Comparison of ENCODE assay signal across 13 cellular contexts in genomic region chr14:91311284-91311662, GRCh38.
DNase-seq lines count a peak whose midpoint lies in the region; ATAC-seq and TF ChIP-seq lines count a peak whose summit lies in the region.
"Had no signal": no experiment of that assay in that cellular context is flagged by ENCODE, and none has a peak within 500 bp of the region (broad histone marks: within the 10 kb centered on the region; RNA-seq: fewer than 3 reads in every experiment).

No MANE protein-coding gene starts in this region.

- POLR2A ChIA-PET in CD4-positive, alpha-beta memory T cell (lab: Charles Lee; ENCODE audit: partially characterized antibody): interaction anchor here (0.8 to 23.0 kb wide), 12 partner anchors 12 to 251 kb away, joined by 3 to 491 read pairs (median 7); partner anchors contain the start of genes CCDC88C, GPR68 and RPS6KA5
- POLR2A ChIA-PET in activated CD8-positive, alpha-beta T cell treated with anti-CD3 and anti-CD28 coated beads for 36 hours (lab: Charles Lee): no interaction called here
- POLR2A ChIA-PET in HEK293T (lab: Yijun Ruan, JAX): no interaction called here

- TF ChIP-seq CTCF in activated CD8-positive, alpha-beta T cell treated with anti-CD3 and anti-CD28 coated beads for 36 hours (IDR thresholded peaks at IDR 0.05): no peak

- H3K4me1 ChIP-seq in CD4-positive, alpha-beta memory T cell (ENCODE audit: insufficient read depth, low read length): peaks cover 64% of the 10 kb centered on the region
- H3K4me1 ChIP-seq: Caco-2, sigmoid colon had no signal

- H3K27me3 Mint-ChIP-seq in CD4-positive, alpha-beta memory T cell: no peaks in the 10 kb centered on the region
- no peaks in the 10 kb centered on the region for H3K27me3 Mint-ChIP-seq in activated CD8-positive, alpha-beta T cell treated with anti-CD3 and anti-CD28 coated beads for 36 hours

- no peaks in the 10 kb centered on the region for H3K27me3 ChIP-seq in CD4-positive, alpha-beta memory T cell (ENCODE audit: insufficient read depth, low read length)
- H3K27me3 ChIP-seq: esophagus squamous epithelium, sigmoid colon had no signal

- H3K27ac ChIP-seq in CD4-positive, alpha-beta memory T cell (ENCODE audit: low read depth, low read length): peak overlapping the region; percentile 64
- H3K27ac ChIP-seq: sigmoid colon had no signal

- peak; percentile 41 for ATAC-seq in activated CD8-positive, alpha-beta T cell treated with anti-CD3 and anti-CD28 coated beads for 36 hours
- ATAC-seq in left colon (peak; percentile 90), GM19467 (IDR thresholded peaks at IDR 0.05; ENCODE audit: unreplicated experiment) (no peak)

- CTCF ChIA-PET in CD4-positive, alpha-beta memory T cell (lab: Charles Lee; ENCODE audit: partially characterized antibody): interaction anchor here (0.8 to 26.1 kb wide), 5 partner anchors 13 to 138 kb away, joined by 3 to 522 read pairs (median 8); partner anchors contain the start of gene CCDC88C
- CTCF ChIA-PET in activated CD8-positive, alpha-beta T cell treated with anti-CD3 and anti-CD28 coated beads for 36 hours (lab: Charles Lee): interaction anchor here (1.2 to 1.9 kb wide), 2 partner anchors 12 to 104 kb away, joined by 4 read pairs; no protein-coding TSS in a partner anchor
- CTCF ChIA-PET in HEK293T (lab: Yijun Ruan, JAX): no interaction called here

- H3K27ac Mint-ChIP-seq in CD4-positive, alpha-beta memory T cell: peak overlapping the region; percentile 91 to 99 (median 99)
- H3K27ac Mint-ChIP-seq in activated CD8-positive, alpha-beta T cell treated with anti-CD3 and anti-CD28 coated beads for 36 hours: peak overlapping the region; percentile 96

- DNase-seq in CD4-positive, alpha-beta memory T cell: peak; percentile 71 to 79 (median 77)
- peak; percentile 9 to 33 for DNase-seq in NOMO-1 (lab: John Stamatoyannopoulos, UW; ENCODE audit: unreplicated experiment in 2 of 2)
- peak; percentile 73 for DNase-seq in activated CD8-positive, alpha-beta T cell treated with anti-CD3 and anti-CD28 coated beads for 36 hours
- DNase-seq in left colon: peak in 1 of 2 donors; percentile 52
- DNase-seq in NCI-H748 (lab: John Stamatoyannopoulos, UW; ENCODE audit: unreplicated experiment): no peak
- DNase-seq in HEK293T (ENCODE audit: extremely low spot score): no peak
- no peak for DNase-seq in DMS 273 (lab: John Stamatoyannopoulos, UW; ENCODE audit: unreplicated experiment)
- DNase-seq: Caco-2, esophagus squamous epithelium, Kasumi-1, sigmoid colon, substantia nigra had no signal

- peaks cover 73 to 83% of the 10 kb centered on the region in 2 donors for H3K36me3 Mint-ChIP-seq in CD4-positive, alpha-beta memory T cell
- peaks cover 82% of the 10 kb centered on the region for H3K36me3 Mint-ChIP-seq in activated CD8-positive, alpha-beta T cell treated with anti-CD3 and anti-CD28 coated beads for 36 hours (ENCODE audit: low read depth)

- H3K9me3 ChIP-seq in CD4-positive, alpha-beta memory T cell (ENCODE audit: control insufficient read depth in 1 of 2, low read length in 2 of 2): no peaks in the 10 kb centered on the region
- H3K9me3 ChIP-seq: Caco-2, esophagus squamous epithelium, sigmoid colon had no signal

- intact Hi-C loops in CD4-positive, alpha-beta memory T cell (cut with micrococcal nuclease): loop anchor here (1.0 to 10.0 kb wide), 2 partner anchors 108 to 564 kb away; no protein-coding TSS in a partner anchor
- intact Hi-C loops in activated CD8-positive, alpha-beta T cell treated with anti-CD3 and anti-CD28 coated beads for 36 hours (cut with micrococcal nuclease): no loop called here
- intact Hi-C loops in left colon (cut with DNase I, micrococcal nuclease): no loop called here

- peaks cover 0 to 5% (median 0%) of the 10 kb centered on the region in 8 donors for H3K9me3 Mint-ChIP-seq in CD4-positive, alpha-beta memory T cell
- H3K9me3 Mint-ChIP-seq in activated CD8-positive, alpha-beta T cell treated with anti-CD3 and anti-CD28 coated beads for 36 hours: no peaks in the 10 kb centered on the region

- peak overlapping the region in 7 of 8 donors; percentile 61 to 87 (median 79) for H3K4me3 Mint-ChIP-seq in CD4-positive, alpha-beta memory T cell
- peak overlapping the region; percentile 31 for H3K4me3 Mint-ChIP-seq in activated CD8-positive, alpha-beta T cell treated with anti-CD3 and anti-CD28 coated beads for 36 hours

- H3K4me3 ChIP-seq in CD4-positive, alpha-beta memory T cell (ENCODE audit: low read length in 2 of 2): no peak overlapping the region
- H3K4me3 ChIP-seq: esophagus squamous epithelium, sigmoid colon had no signal

- H3K36me3 ChIP-seq in CD4-positive, alpha-beta memory T cell (ENCODE audit: insufficient read depth, low read length): peaks cover 71% of the 10 kb centered on the region
- H3K36me3 ChIP-seq: sigmoid colon had no signal

- H3K4me1 Mint-ChIP-seq in CD4-positive, alpha-beta memory T cell: peaks cover 40 to 82% (median 57%) of the 10 kb centered on the region in 4 donors
- H3K4me1 Mint-ChIP-seq in activated CD8-positive, alpha-beta T cell treated with anti-CD3 and anti-CD28 coated beads for 36 hours (ENCODE audit: low read depth): peaks cover 69% of the 10 kb centered on the region

TF ChIP-seq in HEK293T, 16 proteins besides CTCF, POLR2A, EP300 and RAD21:
- no peak for TF ChIP-seq FOXA1 (IDR thresholded peaks at IDR 0.05)
- TF ChIP-seq ELF4 (IDR thresholded peaks at IDR 0.05): no peak
- no peak for TF ChIP-seq FOXK2 (IDR thresholded peaks at IDR 0.05)
- no peak for TF ChIP-seq NFRKB (IDR thresholded peaks at IDR 0.05)
- TF ChIP-seq SP1 (IDR thresholded peaks at IDR 0.05): no peak
- TF ChIP-seq BHLHE40 (IDR thresholded peaks at IDR 0.05; ENCODE audit: borderline replicate concordance): no peak

Comparison
In these comparisons a context has a peak if more than half of its experiments do, and no peak if none do; other contexts are left out.
1. DNase-seq: peak in CD4-positive, alpha-beta memory T cell (5 of 5), NOMO-1 (2 of 2) and activated CD8-positive, alpha-beta T cell treated with anti-CD3 and anti-CD28 coated beads for 36 hours (single experiment); none in NCI-H748 (single experiment), HEK293T (single experiment) and DMS 273 (single experiment).